Comparison of ENCODE assay signal across 24 cellular contexts in genomic region chr11:110737591-110737990, GRCh38.
"Had no signal": no experiment of that assay in that cellular context is flagged by ENCODE, and none has a peak within 500 bp of the region (broad histone marks: within the 10 kb centered on the region; RNA-seq: fewer than 3 reads in every experiment).

No MANE protein-coding gene starts in this region.

- H3K4me1 ChIP-seq: suprapubic skin, testis, thyroid gland, tibial artery, tibial nerve, upper lobe of left lung, uterus, vagina had no signal

- H3K4me3 ChIP-seq: stomach, suprapubic skin, testis, thoracic aorta, thyroid gland, tibial artery, tibial nerve, transverse colon, upper lobe of left lung, uterus, vagina had no signal

- H3K9me3 ChIP-seq: stomach, suprapubic skin, testis, thoracic aorta, thyroid gland, tibial artery, tibial nerve, transverse colon, upper lobe of left lung, uterus, vagina had no signal

- DNase-seq: stimulated activated CD4-positive, alpha-beta T cell treated with anti-CD3 and anti-CD28 coated beads, Interleukin-2, amount 100 ng/mL, for 48 hours; stimulated activated CD4-positive, alpha-beta T cell treated with anti-CD3 and anti-CD28 coated beads, Interleukin-4, amount 100 ng/mL, for 1 hour; stimulated activated CD4-positive, alpha-beta T cell treated with anti-CD3 and anti-CD28 coated beads, Interleukin-4, amount 100 ng/mL, for 24 hours; stimulated activated CD4-positive, alpha-beta T cell treated with anti-CD3 and anti-CD28 coated beads, Interleukin-4, amount 100 ng/mL, for 4 hours; stimulated activated CD8-positive, alpha-beta memory T cell treated with anti-CD3 and anti-CD28 coated beads, Interleukin-4, amount 100 ng/mL, for 48 hours; stimulated activated naive B cell treated with anti-CD40 and anti-IgM and Interleukin-4, amounts not matched to agents 10 μg/mL and 1 μg/mL and 100 μg/mL, for 72 hours; stimulated activated naive CD4-positive, alpha-beta T cell; stimulated activated naive CD4-positive, alpha-beta T cell treated with Interleukin-2 at 50 U/mL for 16 hours; stimulated activated naive CD8-positive, alpha-beta T cell treated with anti-CD3 and anti-CD28 coated beads, Interleukin-15, amount 100 ng/mL, for 72 hours; stimulated activated naive CD8-positive, alpha-beta T cell treated with anti-CD3 and anti-CD28 coated beads, Interleukin-15, Interleukin-2, amounts not matched to agents 100 U/mL and 50 U/mL, for 24 hours; stomach; substantia nigra; testis; thyroid gland; tibial artery; transverse colon; trophoblast cell; upper lobe of left lung; uterus had no signal

- ATAC-seq: stimulated activated memory B cell treated with anti-CD40 and anti-IgM and Interleukin-4, amounts not matched to agents 10 μg/mL and 1 μg/mL and 100 μg/mL, for 72 hours; stimulated activated naive B cell treated with anti-CD40 and anti-IgM and Interleukin-4, amounts not matched to agents 10 μg/mL and 1 μg/mL and 100 μg/mL, for 72 hours; stimulated activated naive CD8-positive, alpha-beta T cell treated with anti-CD3 and anti-CD28 coated beads, Interleukin-15, amount 100 ng/mL, for 72 hours; stimulated activated naive CD8-positive, alpha-beta T cell treated with anti-CD3 and anti-CD28 coated beads, Interleukin-15, Interleukin-2, amounts not matched to agents 100 U/mL and 50 U/mL, for 24 hours had no signal

- H3K27me3 ChIP-seq: stomach, suprapubic skin, testis, thyroid gland, tibial artery, tibial nerve, transverse colon, upper lobe of left lung, vagina had no signal

- H3K36me3 ChIP-seq: stomach, suprapubic skin, thoracic aorta, thyroid gland, tibial artery, tibial nerve, transverse colon, upper lobe of left lung, uterus, vagina had no signal

- H3K27ac ChIP-seq: stomach, suprapubic skin, testis, thoracic aorta, thyroid gland, tibial artery, tibial nerve, transverse colon, upper lobe of left lung, uterus, vagina had no signal
